In genomic region chr1:161159087-161159914, GRCh38 we compare ENCODE assay signal across 8 cellular contexts. TPM values are rescaled to one million over a fixed set of nuclear protein-coding genes. Genes with fewer than 3 reads are reported as not detected.
A peak's percentile ranks its signal among the peaks of the same experiment; 100 is the strongest.
DNase-seq lines count a peak whose midpoint lies in the region; ATAC-seq and TF ChIP-seq lines count a peak whose summit lies in the region.

TSS of gene USP21 (plus strand) at chr1:161159500. CDS start at chr1:161160641, 1,141 bp downstream.

- peak; percentile 35 for TF ChIP-seq CTCF in left ventricle myocardium inferior (IDR thresholded peaks at IDR 0.05; ENCODE audit: borderline replicate concordance)
- peak; percentile 34 for TF ChIP-seq CTCF in psoas muscle (IDR thresholded peaks at IDR 0.05)
- TF ChIP-seq CTCF in uterus (IDR thresholded peaks at IDR 0.05) = peak in 1 of 4 experiments; percentile 39

- ATAC-seq in GM18498 (IDR thresholded peaks at IDR 0.05; ENCODE audit: unreplicated experiment) = peak; percentile 86
- peak; percentile 67 for ATAC-seq in HG02938 (IDR thresholded peaks at IDR 0.05; ENCODE audit: unreplicated experiment)
- peak; percentile 94 to 99 (median 96) for ATAC-seq in psoas muscle

- H3K9me3 ChIP-seq in left ventricle myocardium inferior (replicated peaks) (no peaks in the 10 kb centered on the region), psoas muscle (no peaks in the 10 kb centered on the region), uterus (no peaks in the 10 kb centered on the region)

- DNase-seq in NCI-H187 treated with DMSO at 0.1 percent for 48 hours (lab: John Stamatoyannopoulos, UW) (peak; percentile 90), T-helper 2 cell (peak; percentile 84 to 90 (median 87)), amygdala (lab: John Stamatoyannopoulos, UW) (peak; percentile 49 to 95 (median 89)), left ventricle myocardium inferior (peak; percentile 95), psoas muscle (peak; percentile 94 to 97), uterus (peak; percentile 92 to 94)

- TF ChIP-seq POLR2A in uterus (IDR thresholded peaks at IDR 0.05) = peak in 1 of 2 donors; percentile 66

- H3K27ac ChIP-seq in left ventricle myocardium inferior (replicated peaks) (peak within 1 kb of the TSS; percentile 95), psoas muscle (peak within 1 kb of the TSS; percentile 79), uterus (peak within 1 kb of the TSS; percentile 85 to 88)

- H3K27me3 ChIP-seq in left ventricle myocardium inferior (ENCODE audit: low read depth) (no peaks in the 10 kb centered on the region), psoas muscle (ENCODE audit: insufficient read depth in 3 of 3, low read length in 2 of 3) (no peaks in the 10 kb centered on the region), uterus (no peaks in the 10 kb centered on the region)

- WGBS in psoas muscle, 3 donors = 1% methylated on average over 41 to 60 of the region's 60 CpGs

- peak within 1 kb of the TSS; percentile 94 for H3K4me3 ChIP-seq in left ventricle myocardium inferior
- peak within 1 kb of the TSS; percentile 87 for H3K4me3 ChIP-seq in psoas muscle
- H3K4me3 ChIP-seq in uterus = peak within 1 kb of the TSS; percentile 85 to 92

- H3K36me3 ChIP-seq in left ventricle myocardium inferior = peaks cover 40% of the 10 kb centered on the region
- peaks cover 0 to 53% of the 10 kb centered on the region in 2 donors for H3K36me3 ChIP-seq in psoas muscle (ENCODE audit: insufficient read depth in 1 of 2, low read depth in 1 of 2)
- no peaks in the 10 kb centered on the region for H3K36me3 ChIP-seq in uterus

- peaks cover 48% of the 10 kb centered on the region for H3K4me1 ChIP-seq in left ventricle myocardium inferior
- peaks cover 16% of the 10 kb centered on the region for H3K4me1 ChIP-seq in psoas muscle
- peaks cover 0 to 4% of the 10 kb centered on the region in 2 donors for H3K4me1 ChIP-seq in uterus

- intact Hi-C loops in left ventricle myocardium inferior (cut with micrococcal nuclease) (no loop called here), psoas muscle (cut with DNase I) (no loop called here), uterus (cut with DNase I; ENCODE audit: low total_unique reads) (no loop called here)

RNA-seq across cellular contexts. Expression of gene USP21, which starts in this region (rescaled TPM):
- total RNA-seq in left ventricle myocardium inferior (20.0 TPM), psoas muscle (10 to 100 TPM; 13.4 to 26.5 (median 23.2) TPM), uterus (10 to 100 TPM in 3 of 4 donors, 1 to 10 TPM in 1; 4.1 to 38.1 (median 29.9) TPM)
- polyA plus RNA-seq in psoas muscle = 10 to 100 TPM; 16.7 to 47.3 (median 22.9) TPM

Comparison
In these comparisons a context has a peak if more than half of its experiments do, and no peak if none do; other contexts are left out.
1. Peak in every context shown above with its lines: DNase-seq, ATAC-seq, H3K4me3 ChIP-seq and H3K27ac ChIP-seq.